In the genomic region with DNA sequence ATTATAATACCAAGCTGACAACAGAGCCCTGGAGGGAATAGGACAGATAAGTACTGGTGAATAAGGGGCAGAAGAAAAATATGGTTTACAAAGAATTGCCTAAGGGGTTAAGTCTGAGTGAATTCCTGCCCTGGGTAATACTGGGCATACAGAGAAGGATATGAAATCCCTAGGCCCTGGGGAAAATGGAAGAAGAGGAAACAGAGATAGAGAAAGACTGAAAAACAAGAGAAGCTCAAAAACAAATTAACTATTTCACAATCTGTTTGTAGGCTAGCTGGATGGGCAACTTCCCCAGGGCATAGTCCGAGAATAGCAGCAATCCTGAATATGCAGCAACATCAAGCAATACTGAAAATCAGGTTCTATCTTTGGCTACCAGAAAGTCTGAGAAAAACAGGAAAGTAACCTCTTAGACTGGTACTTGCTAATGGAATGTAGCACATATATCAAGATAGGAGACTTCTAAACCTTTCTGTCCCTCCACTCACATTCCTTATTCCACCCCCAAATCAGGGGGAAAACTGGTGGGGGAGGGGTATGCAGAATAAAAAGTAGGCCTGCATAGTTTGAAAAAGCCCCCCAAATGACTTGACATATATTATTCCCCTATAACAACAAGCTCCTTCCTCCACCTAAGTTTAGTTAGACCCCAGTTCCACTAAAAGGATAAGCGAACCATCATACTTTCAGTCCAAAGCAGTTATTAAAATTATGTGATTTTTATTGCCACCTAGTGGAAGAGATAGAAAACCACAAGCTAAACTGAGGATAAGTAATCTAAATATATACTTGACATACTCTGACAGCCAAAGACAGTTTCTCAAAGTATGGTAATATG, we compare ENCODE assay signal across 9 cellular contexts. TPM values are rescaled to one million over a fixed set of nuclear protein-coding genes. Genes with fewer than 3 reads are reported as not detected.
DNase-seq lines count a peak whose midpoint lies in the region; ATAC-seq, FAIRE-seq and TF ChIP-seq lines count a peak whose summit lies in the region.
"Had no signal": no experiment of that assay in that cellular context is flagged by ENCODE, and none has a peak within 500 bp of the region (broad histone marks: within the 10 kb centered on the region; RNA-seq: fewer than 3 reads in every experiment).

No MANE protein-coding gene starts in this region.

- intact Hi-C loops in natural killer cell (cut with micrococcal nuclease) (loop anchor here (2.0 to 5.0 kb wide), 2 partner anchors 347 to 519 kb away; a partner anchor contains a TSS), K562 (cut with micrococcal nuclease) (loop anchor here (2.0 to 5.0 kb wide), 5 partner anchors 284 to 519 kb away; a partner anchor contains a TSS)

- no peaks in the 10 kb centered on the region for H3K9me3 ChIP-seq in K562 (replicated peaks; ENCODE audit: control insufficient read depth, insufficient read depth, low read depth, low read length)
- no peaks in the 10 kb centered on the region for H3K9me3 ChIP-seq in keratinocyte (ENCODE audit: control insufficient read depth, low read depth, low read length)

- peak; percentile 74 for TF ChIP-seq CTCF in natural killer cell (IDR thresholded peaks at IDR 0.05)
- TF ChIP-seq CTCF in K562 (IDR thresholded peaks at IDR 0.05 in 2 of 3, conservative IDR thresholded peaks at IDR 0.05 in 1 of 3; ENCODE audit: insufficient read depth in 2 of 3, low read depth in 1 of 3, low read length in 3 of 3): peak in 2 of 3 experiments; percentile 42 to 61; a peak in 3 of 6 replicates
- TF ChIP-seq CTCF in keratinocyte (optimal IDR thresholded peaks at IDR 0.05 in 1 of 3, IDR thresholded peaks at IDR 0.05 in 1 of 3, conservative IDR thresholded peaks at IDR 0.05 in 1 of 3; ENCODE audit: extremely low read depth in 1 of 3, insufficient read depth in 2 of 3, low read length in 3 of 3): peak in 2 of 3 experiments; percentile 31 to 39

- in situ Hi-C loops in K562 (cut with MboI): loop anchor here (10.0 kb wide), 1 partner anchor 517 kb away; a partner anchor contains a TSS

- no TSS peak for BruUV-seq in K562 (replicated peaks; lab: Mats Ljungman, UMichigan)

- WGBS in K562 (ENCODE audit: insufficient coverage, low coverage, missing lambda C conversion rate): 44% methylated on average over 2 of the region's 2 CpGs

- H3K36me3 Mint-ChIP-seq in natural killer cell: no peaks in the 10 kb centered on the region
- H3K36me3 Mint-ChIP-seq in natural killer cell treated with Interleukin-12 subunit alpha and Interleukin-12 subunit beta and Interleukin-15 and Interleukin-18, amount 100 ng/mL, for 72 hours: no peaks in the 10 kb centered on the region

- no peaks in the 10 kb centered on the region for H3K4me1 ChIP-seq in K562 (replicated peaks in 1 of 2; ENCODE audit: control insufficient read depth in 2 of 2, insufficient read depth in 2 of 2, low read length in 2 of 2)
- H3K4me1 ChIP-seq in keratinocyte (ENCODE audit: control insufficient read depth, extremely low read depth, insufficient read depth, low read length): no peaks in the 10 kb centered on the region

- H3K9ac ChIP-seq in K562 (ENCODE audit: insufficient read depth in 1 of 2, low read depth in 2 of 2, low read length in 2 of 2): no peak overlapping the region
- no peak overlapping the region for H3K9ac ChIP-seq in keratinocyte (ENCODE audit: control insufficient read depth, extremely low read depth, insufficient read depth, low read length)

- dilution Hi-C loops in keratinocyte (cut with MboI; ENCODE audit: extremely low pct_ligation_motif_present, low sequenced_read_pairs): no loop called here

- FAIRE-seq in K562 (lab: Jason Lieb, UNC): peak; percentile 84
- FAIRE-seq in keratinocyte (lab: Jason Lieb, UNC): no peak

- POLR2A ChIA-PET in K562 (lab: Yijun Ruan, JAX): interaction anchor here (0.7 to 1.2 kb wide), 4 partner anchors 9 to 518 kb away, joined by 3 read pairs; a partner anchor contains a TSS

- ATAC-seq in natural killer cell: peak in 2 of 3 donors; percentile 48 to 49
- no peak for ATAC-seq in natural killer cell treated with Interleukin-12 subunit alpha and Interleukin-12 subunit beta and Interleukin-15 and Interleukin-18, amount 100 ng/mL, for 72 hours
- ATAC-seq in K562: peak; percentile 64
- ATAC-seq in HG02588 (IDR thresholded peaks at IDR 0.05; ENCODE audit: unreplicated experiment): no peak

- H3K4me2 ChIP-seq in K562 (ENCODE audit: insufficient read depth, low read length) (no peak overlapping the region), keratinocyte (ENCODE audit: control insufficient read depth, extremely low read depth, insufficient read depth, low read depth, low read length) (no peak overlapping the region)

- H3K4me3 ChIP-seq in K562 (no peak overlapping the region), keratinocyte (ENCODE audit: control insufficient read depth in 2 of 3, extremely low read depth in 1 of 3, insufficient read depth in 2 of 3, low read depth in 1 of 3, low read length in 3 of 3) (no peak overlapping the region)

- H4K20me1 ChIP-seq in K562 (replicated peaks; ENCODE audit: control insufficient read depth, insufficient read depth, low read length): 0 out of 2 replicates have a peak, but pooled peaks cover 4% of the 10 kb centered on the region
- H4K20me1 ChIP-seq in keratinocyte (ENCODE audit: control insufficient read depth, extremely low read depth, insufficient read depth, low read length): no peaks in the 10 kb centered on the region

- H3K9me1 ChIP-seq in K562 (ENCODE audit: control insufficient read depth, insufficient read depth, low read length) (no peaks in the 10 kb centered on the region), keratinocyte (ENCODE audit: control insufficient read depth, extremely low read depth, insufficient read depth, low read length) (no peaks in the 10 kb centered on the region)

- TF ChIP-seq EP300 in K562 (IDR thresholded peaks at IDR 0.05; ENCODE audit: low read length): no peak

- no peak overlapping the region for H2AFZ ChIP-seq in K562 (ENCODE audit: low read depth, low read length)
- H2AFZ ChIP-seq in keratinocyte (ENCODE audit: control insufficient read depth, low read length): no peak overlapping the region

- H3K27me3 ChIP-seq in K562 (ENCODE audit: control insufficient read depth in 2 of 2, insufficient read depth in 2 of 2, low read length in 2 of 2) (no peaks in the 10 kb centered on the region), keratinocyte (ENCODE audit: control insufficient read depth, extremely low read depth, insufficient read depth, low read length) (no peaks in the 10 kb centered on the region)

- H3K9me3 Mint-ChIP-seq in natural killer cell: no peaks in the 10 kb centered on the region
- H3K9me3 Mint-ChIP-seq in natural killer cell treated with Interleukin-12 subunit alpha and Interleukin-12 subunit beta and Interleukin-15 and Interleukin-18, amount 100 ng/mL, for 72 hours: no peaks in the 10 kb centered on the region
- H3K9me3 Mint-ChIP-seq: activated naive CD4-positive, alpha-beta T cell treated with anti-CD3 and anti-CD28 coated beads, Interleukin-2, amount 50 U/mL, for 24 hours had no signal

- H3K79me2 ChIP-seq in K562 (ENCODE audit: control insufficient read depth, insufficient read depth, low read length) (no peaks in the 10 kb centered on the region), keratinocyte (ENCODE audit: control insufficient read depth, insufficient read depth, low read length) (no peaks in the 10 kb centered on the region)

- no peak for DNase-seq in natural killer cell
- DNase-seq in natural killer cell treated with Interleukin-12 subunit alpha and Interleukin-12 subunit beta and Interleukin-15 and Interleukin-18, amount 100 ng/mL, for 72 hours (ENCODE audit: low spot score): no peak
- peak; percentile 1 for DNase-seq in NCI-H2196 treated with DMSO at 0.1 percent for 48 hours (lab: John Stamatoyannopoulos, UW; ENCODE audit: unreplicated experiment)
- DNase-seq in K562 (ENCODE audit: extremely low read depth in 1 of 4, low spot score in 3 of 4): peak; percentile 17 to 28 (median 18)
- DNase-seq in keratinocyte (ENCODE audit: low read depth, low spot score): no peak
- DNase-seq in superior temporal gyrus (ENCODE audit: extremely low spot score): peak; percentile 88
- no peak for DNase-seq in stimulated activated CD4-positive, alpha-beta T cell treated with anti-CD3 and anti-CD28 coated beads, Interleukin-12 subunit alpha, Interleukin-12 subunit beta, amount 100 ng/mL, for 4 hours

- H3K27me3 Mint-ChIP-seq in natural killer cell (ENCODE audit: low read depth in 2 of 2): no peaks in the 10 kb centered on the region
- no peaks in the 10 kb centered on the region for H3K27me3 Mint-ChIP-seq in natural killer cell treated with Interleukin-12 subunit alpha and Interleukin-12 subunit beta and Interleukin-15 and Interleukin-18, amount 100 ng/mL, for 72 hours
- H3K27me3 Mint-ChIP-seq: activated naive CD4-positive, alpha-beta T cell treated with anti-CD3 and anti-CD28 coated beads, Interleukin-2, amount 50 U/mL, for 24 hours had no signal

- H3K4me3 Mint-ChIP-seq in natural killer cell: no peak overlapping the region
- H3K4me3 Mint-ChIP-seq in natural killer cell treated with Interleukin-12 subunit alpha and Interleukin-12 subunit beta and Interleukin-15 and Interleukin-18, amount 100 ng/mL, for 72 hours: no peak overlapping the region
- H3K4me3 Mint-ChIP-seq: activated naive CD4-positive, alpha-beta T cell treated with anti-CD3 and anti-CD28 coated beads, Interleukin-2, amount 50 U/mL, for 24 hours had no signal

- peaks cover 0 to 5% of the 10 kb centered on the region in 2 donors for H3K4me1 Mint-ChIP-seq in natural killer cell
- H3K4me1 Mint-ChIP-seq in natural killer cell treated with Interleukin-12 subunit alpha and Interleukin-12 subunit beta and Interleukin-15 and Interleukin-18, amount 100 ng/mL, for 72 hours (ENCODE audit: low read depth in 2 of 2): no peaks in the 10 kb centered on the region

- CTCF ChIA-PET in K562 (lab: Yijun Ruan, JAX; ENCODE audit: low intra/inter-chr PET ratio): interaction anchor here (0.7 to 1.9 kb wide), 9 partner anchors 9 to 521 kb away, joined by 3 to 11 read pairs (median 4); a partner anchor contains a TSS

- H3K36me3 ChIP-seq in K562 (ENCODE audit: control insufficient read depth, insufficient read depth, low read length): peaks cover 4% of the 10 kb centered on the region; the same call in 1 of the 3 replicates
- H3K36me3 ChIP-seq in keratinocyte (ENCODE audit: control insufficient read depth in 2 of 2, extremely low read depth in 1 of 2, insufficient read depth in 2 of 2, low read length in 2 of 2): no peaks in the 10 kb centered on the region

- H3K27ac Mint-ChIP-seq in natural killer cell: no peak overlapping the region
- no peak overlapping the region for H3K27ac Mint-ChIP-seq in natural killer cell treated with Interleukin-12 subunit alpha and Interleukin-12 subunit beta and Interleukin-15 and Interleukin-18, amount 100 ng/mL, for 72 hours
- H3K27ac Mint-ChIP-seq: activated naive CD4-positive, alpha-beta T cell treated with anti-CD3 and anti-CD28 coated beads, Interleukin-2, amount 50 U/mL, for 24 hours had no signal

- TF ChIP-seq POLR2A in K562 (conservative IDR thresholded peaks at IDR 0.05): no peak

- H3K27ac ChIP-seq in K562 (ENCODE audit: extremely low read depth, low read depth, low read length): no peak overlapping the region
- H3K27ac ChIP-seq in keratinocyte (ENCODE audit: control insufficient read depth, insufficient read depth, low read length): no peak overlapping the region

- TF ChIP-seq RAD21 in K562 (CRISPR knock-in tag; conservative IDR thresholded peaks at IDR 0.05 in 1 of 2, IDR thresholded peaks at IDR 0.05 in 1 of 2): peak; percentile 56 to 67

RNA-seq across cellular contexts. Expression of a gene that starts 20.6 kb away (rescaled TPM):
- total RNA-seq in natural killer cell (10 to 100 TPM; 20.6 to 33.9 (median 27.0) TPM), K562 (2014; rRNA removed) (14.0 and 15.2 TPM in 2 replicates), K562 (2014; rRNA removed; fragmentation: Illumina TruSeq; extraction: Trizol) (30.2 and 33.7 TPM in 2 replicates), K562 (2015; rRNA removed; fragmentation: Illumina TruSeq; extraction: Trizol) (22.4 and 25.0 TPM in 2 replicates), K562 (2021) (16.2 and 18.7 TPM in 2 replicates)
- total RNA-seq in natural killer cell treated with Interleukin-12 subunit alpha and Interleukin-12 subunit beta and Interleukin-15 and Interleukin-18, amount 100 ng/mL, for 72 hours: 10 to 100 TPM; 18.7 to 34.2 TPM
- 45.4 and 94.2 TPM in 2 replicates for total RNA-seq in K562 (2011; cell fraction: chromatin; rRNA removed; ENCODE audit: low replicate concordance)
- 25.8 and 28.2 TPM in 2 replicates for total RNA-seq in K562 (2011; cell fraction: nucleolus; rRNA removed)
- total RNA-seq in K562 (2011; cell fraction: nucleoplasm; rRNA removed): 39.7 and 58.1 TPM in 2 replicates
- polyA plus RNA-seq in K562 (2011; rRNA removed) (26.1 and 34.5 TPM in 2 replicates), K562 (2014; fragmentation: Illumina TruSeq; extraction: Trizol) (20.7 and 21.7 TPM in 2 replicates), K562 (2014; fragmentation: Nextera tagmentation; extraction: Ambion mirVana) (10 to 100 TPM; 20.2 to 20.6 TPM), K562 (2014; rRNA removed) (20.7 and 21.5 TPM in 2 replicates), keratinocyte (18.9 to 43.3 TPM (median 39.9 TPM) in 3 replicates)
- polyA plus RNA-seq in K562 (2011; cell fraction: cytosol; rRNA removed): 7.2 and 14.4 TPM in 2 replicates
- 19.1 and 24.1 TPM in 2 replicates for polyA plus RNA-seq in K562 (2011; cell fraction: nucleus; rRNA removed)
- polyA plus RNA-seq in K562 (2012): 12.7 and 14.6 TPM in 2 replicates
- polyA minus RNA-seq in K562 (2011; rRNA and poly(A)+ RNA removed): 46.4 and 50.1 TPM in 2 replicates
- polyA minus RNA-seq in K562 (2011; cell fraction: cytosol; rRNA and poly(A)+ RNA removed): 10.4 and 17.0 TPM in 2 replicates
- polyA minus RNA-seq in K562 (2011; cell fraction: nucleus; rRNA and poly(A)+ RNA removed): 18.6 and 38.8 TPM in 2 replicates
- 7.0 TPM for polyA plus RNA-seq in keratinocyte (2011; ENCODE audit: low read depth)
- 8.4 and 22.5 TPM in 2 replicates for polyA plus RNA-seq in keratinocyte (2011; cell fraction: cytosol; rRNA removed)
- polyA plus RNA-seq in keratinocyte (2011; cell fraction: nucleus; rRNA removed): 44.9 and 57.3 TPM in 2 replicates
- polyA plus RNA-seq in keratinocyte (2012; ENCODE audit: low replicate concordance): 5.7 and 18.8 TPM in 2 replicates
- 7.1 to 55.4 TPM (median 37.8 TPM) in 3 replicates for polyA minus RNA-seq in keratinocyte
- polyA minus RNA-seq in keratinocyte (2011; cell fraction: cytosol; rRNA and poly(A)+ RNA removed): 21.1 TPM
- 65.4 and 113 TPM in 2 replicates for polyA minus RNA-seq in keratinocyte (2011; cell fraction: nucleus; rRNA and poly(A)+ RNA removed)

RNA-seq across cellular contexts. Expression of a gene that starts 46.4 kb away (rescaled TPM):
- total RNA-seq in natural killer cell (not detected), K562 (2014; rRNA removed) (not detected in 2 replicates), K562 (2014; rRNA removed; fragmentation: Illumina TruSeq; extraction: Trizol) (not detected in 2 replicates), K562 (2015; rRNA removed; fragmentation: Illumina TruSeq; extraction: Trizol) (not detected in 2 replicates), K562 (2021) (not detected in 2 replicates)
- total RNA-seq in natural killer cell treated with Interleukin-12 subunit alpha and Interleukin-12 subunit beta and Interleukin-15 and Interleukin-18, amount 100 ng/mL, for 72 hours: not detected
- total RNA-seq in K562 (2011; cell fraction: chromatin; rRNA removed; ENCODE audit: low replicate concordance): not detected in 2 replicates
- not detected in 2 replicates for total RNA-seq in K562 (2011; cell fraction: nucleolus; rRNA removed)
- total RNA-seq in K562 (2011; cell fraction: nucleoplasm; rRNA removed): not detected in 2 replicates
- polyA plus RNA-seq in K562 (2011; rRNA removed) (not detected in 2 replicates), K562 (2014; fragmentation: Illumina TruSeq; extraction: Trizol) (not detected in 2 replicates), K562 (2014; fragmentation: Nextera tagmentation; extraction: Ambion mirVana) (not detected), K562 (2014; rRNA removed) (not detected in 2 replicates), keratinocyte (0.04 TPM in 1 of 3 replicates, not detected in the others)
- polyA plus RNA-seq in K562 (2011; cell fraction: cytosol; rRNA removed): not detected in 2 replicates
- polyA plus RNA-seq in K562 (2011; cell fraction: nucleus; rRNA removed): not detected in 2 replicates
- not detected in 2 replicates for polyA plus RNA-seq in K562 (2012)
- polyA minus RNA-seq in K562 (2011; rRNA and poly(A)+ RNA removed): not detected in 2 replicates
- polyA minus RNA-seq in K562 (2011; cell fraction: cytosol; rRNA and poly(A)+ RNA removed): not detected in 2 replicates
- not detected in 2 replicates for polyA minus RNA-seq in K562 (2011; cell fraction: nucleus; rRNA and poly(A)+ RNA removed)
- polyA plus RNA-seq in keratinocyte (2011; ENCODE audit: low read depth): not detected
- not detected in 2 replicates for polyA plus RNA-seq in keratinocyte (2011; cell fraction: cytosol; rRNA removed)
- polyA plus RNA-seq in keratinocyte (2011; cell fraction: nucleus; rRNA removed): not detected in 2 replicates
- polyA plus RNA-seq in keratinocyte (2012; ENCODE audit: low replicate concordance): not detected in 2 replicates
- not detected in 3 replicates for polyA minus RNA-seq in keratinocyte
- polyA minus RNA-seq in keratinocyte (2011; cell fraction: cytosol; rRNA and poly(A)+ RNA removed): not detected
- not detected in 2 replicates for polyA minus RNA-seq in keratinocyte (2011; cell fraction: nucleus; rRNA and poly(A)+ RNA removed)

Comparison
In these comparisons a context has a peak if more than half of its experiments do, and no peak if none do; other contexts are left out.
1. ATAC-seq: peak in natural killer cell (2 of 3) and K562 (single experiment); none in natural killer cell treated with Interleukin-12 subunit alpha and Interleukin-12 subunit beta and Interleukin-15 and Interleukin-18, amount 100 ng/mL, for 72 hours (0 of 2) and HG02588 (single experiment).
2. DNase-seq: peak in NCI-H2196 treated with DMSO at 0.1 percent for 48 hours (single experiment), K562 (4 of 4) and superior temporal gyrus (single experiment); none in natural killer cell (single experiment), natural killer cell treated with Interleukin-12 subunit alpha and Interleukin-12 subunit beta and Interleukin-15 and Interleukin-18, amount 100 ng/mL, for 72 hours (single experiment), keratinocyte (single experiment) and stimulated activated CD4-positive, alpha-beta T cell treated with anti-CD3 and anti-CD28 coated beads, Interleukin-12 subunit alpha, Interleukin-12 subunit beta, amount 100 ng/mL, for 4 hours (single experiment).
3. Peak in every context shown above with its lines, with median percentiles within 50 percentile points of each other: CTCF ChIP-seq.